Comparison of ENCODE assay signal across 1 cellular context in the genomic region with DNA sequence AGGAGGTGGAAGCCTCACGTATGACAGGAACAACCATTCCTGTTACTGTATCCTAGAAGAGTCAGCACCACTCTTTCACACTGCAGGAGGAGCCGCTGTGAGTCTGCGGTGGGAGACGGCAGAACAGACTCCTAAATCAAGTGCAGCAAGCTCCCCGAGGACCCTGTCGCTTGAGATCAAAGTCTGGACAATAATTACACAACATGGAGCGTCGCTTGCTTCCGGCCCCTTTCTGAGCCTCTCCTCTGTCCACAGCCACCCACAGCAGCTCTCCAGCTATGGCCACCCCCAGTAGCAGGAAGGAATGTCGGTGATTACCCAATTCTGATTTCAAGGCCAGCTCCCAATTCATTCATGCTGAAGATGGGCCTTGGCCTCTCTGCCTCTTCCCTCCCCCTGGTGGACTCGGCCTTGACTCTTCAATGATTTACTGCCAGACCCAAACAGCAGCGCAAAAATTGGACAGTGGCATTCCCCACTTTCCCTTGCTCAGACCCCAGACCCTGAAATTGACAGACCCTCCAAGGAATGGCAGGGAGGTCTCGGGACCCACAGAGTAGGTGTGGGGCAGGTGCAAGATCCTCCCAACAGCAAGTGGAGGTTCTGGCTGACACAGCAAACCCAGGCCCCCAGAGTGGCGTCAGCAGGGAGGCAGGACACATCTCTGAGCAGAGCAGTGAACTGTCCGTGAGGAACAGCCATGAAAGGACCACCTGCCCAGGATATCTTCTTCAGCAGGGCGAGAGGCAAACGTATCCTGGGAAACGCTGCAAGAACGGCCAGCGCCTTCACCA.
TF ChIP-seq lines count a peak whose summit lies in the region.

No MANE protein-coding gene starts in this region.

TF ChIP-seq in GM23338, 12 proteins besides CTCF, POLR2A, EP300 and RAD21 (continued from another document):
- TF ChIP-seq, protein P1, sequence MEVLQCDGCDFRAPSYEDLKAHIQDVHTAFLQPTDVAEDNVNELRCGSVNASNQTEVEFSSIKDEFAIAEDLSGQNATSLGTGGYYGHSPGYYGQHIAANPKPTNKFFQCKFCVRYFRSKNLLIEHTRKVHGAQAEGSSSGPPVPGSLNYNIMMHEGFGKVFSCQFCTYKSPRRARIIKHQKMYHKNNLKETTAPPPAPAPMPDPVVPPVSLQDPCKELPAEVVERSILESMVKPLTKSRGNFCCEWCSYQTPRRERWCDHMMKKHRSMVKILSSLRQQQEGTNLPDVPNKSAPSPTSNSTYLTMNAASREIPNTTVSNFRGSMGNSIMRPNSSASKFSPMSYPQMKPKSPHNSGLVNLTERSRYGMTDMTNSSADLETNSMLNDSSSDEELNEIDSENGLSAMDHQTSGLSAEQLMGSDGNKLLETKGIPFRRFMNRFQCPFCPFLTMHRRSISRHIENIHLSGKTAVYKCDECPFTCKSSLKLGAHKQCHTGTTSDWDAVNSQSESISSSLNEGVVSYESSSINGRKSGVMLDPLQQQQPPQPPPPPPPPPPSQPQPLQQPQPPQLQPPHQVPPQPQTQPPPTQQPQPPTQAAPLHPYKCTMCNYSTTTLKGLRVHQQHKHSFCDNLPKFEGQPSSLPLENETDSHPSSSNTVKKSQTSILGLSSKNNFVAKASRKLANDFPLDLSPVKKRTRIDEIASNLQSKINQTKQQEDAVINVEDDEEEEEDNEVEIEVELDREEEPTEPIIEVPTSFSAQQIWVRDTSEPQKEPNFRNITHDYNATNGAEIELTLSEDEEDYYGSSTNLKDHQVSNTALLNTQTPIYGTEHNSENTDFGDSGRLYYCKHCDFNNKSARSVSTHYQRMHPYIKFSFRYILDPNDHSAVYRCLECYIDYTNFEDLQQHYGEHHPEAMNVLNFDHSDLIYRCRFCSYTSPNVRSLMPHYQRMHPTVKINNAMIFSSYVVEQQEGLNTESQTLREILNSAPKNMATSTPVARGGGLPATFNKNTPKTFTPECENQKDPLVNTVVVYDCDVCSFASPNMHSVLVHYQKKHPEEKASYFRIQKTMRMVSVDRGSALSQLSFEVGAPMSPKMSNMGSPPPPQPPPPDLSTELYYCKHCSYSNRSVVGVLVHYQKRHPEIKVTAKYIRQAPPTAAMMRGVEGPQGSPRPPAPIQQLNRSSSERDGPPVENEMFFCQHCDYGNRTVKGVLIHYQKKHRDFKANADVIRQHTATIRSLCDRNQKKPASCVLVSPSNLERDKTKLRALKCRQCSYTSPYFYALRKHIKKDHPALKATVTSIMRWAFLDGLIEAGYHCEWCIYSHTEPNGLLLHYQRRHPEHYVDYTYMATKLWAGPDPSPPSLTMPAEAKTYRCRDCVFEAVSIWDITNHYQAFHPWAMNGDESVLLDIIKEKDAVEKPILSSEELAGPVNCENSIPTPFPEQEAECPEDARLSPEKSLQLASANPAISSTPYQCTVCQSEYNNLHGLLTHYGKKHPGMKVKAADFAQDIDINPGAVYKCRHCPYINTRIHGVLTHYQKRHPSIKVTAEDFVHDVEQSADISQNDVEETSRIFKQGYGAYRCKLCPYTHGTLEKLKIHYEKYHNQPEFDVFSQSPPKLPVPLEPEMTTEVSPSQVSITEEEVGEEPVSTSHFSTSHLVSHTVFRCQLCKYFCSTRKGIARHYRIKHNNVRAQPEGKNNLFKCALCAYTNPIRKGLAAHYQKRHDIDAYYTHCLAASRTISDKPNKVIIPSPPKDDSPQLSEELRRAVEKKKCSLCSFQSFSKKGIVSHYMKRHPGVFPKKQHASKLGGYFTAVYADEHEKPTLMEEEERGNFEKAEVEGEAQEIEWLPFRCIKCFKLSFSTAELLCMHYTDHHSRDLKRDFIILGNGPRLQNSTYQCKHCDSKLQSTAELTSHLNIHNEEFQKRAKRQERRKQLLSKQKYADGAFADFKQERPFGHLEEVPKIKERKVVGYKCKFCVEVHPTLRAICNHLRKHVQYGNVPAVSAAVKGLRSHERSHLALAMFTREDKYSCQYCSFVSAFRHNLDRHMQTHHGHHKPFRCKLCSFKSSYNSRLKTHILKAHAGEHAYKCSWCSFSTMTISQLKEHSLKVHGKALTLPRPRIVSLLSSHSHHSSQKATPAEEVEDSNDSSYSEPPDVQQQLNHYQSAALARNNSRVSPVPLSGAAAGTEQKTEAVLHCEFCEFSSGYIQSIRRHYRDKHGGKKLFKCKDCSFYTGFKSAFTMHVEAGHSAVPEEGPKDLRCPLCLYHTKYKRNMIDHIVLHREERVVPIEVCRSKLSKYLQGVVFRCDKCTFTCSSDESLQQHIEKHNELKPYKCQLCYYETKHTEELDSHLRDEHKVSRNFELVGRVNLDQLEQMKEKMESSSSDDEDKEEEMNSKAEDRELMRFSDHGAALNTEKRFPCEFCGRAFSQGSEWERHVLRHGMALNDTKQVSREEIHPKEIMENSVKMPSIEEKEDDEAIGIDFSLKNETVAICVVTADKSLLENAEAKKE (CRISPR knock-in tag; IDR thresholded peaks at IDR 0.05), result no peak
- TF ChIP-seq POLR2AphosphoS5 (IDR thresholded peaks at IDR 0.05; ENCODE audit: low read depth), result no peak
- TF ChIP-seq, protein P2, sequence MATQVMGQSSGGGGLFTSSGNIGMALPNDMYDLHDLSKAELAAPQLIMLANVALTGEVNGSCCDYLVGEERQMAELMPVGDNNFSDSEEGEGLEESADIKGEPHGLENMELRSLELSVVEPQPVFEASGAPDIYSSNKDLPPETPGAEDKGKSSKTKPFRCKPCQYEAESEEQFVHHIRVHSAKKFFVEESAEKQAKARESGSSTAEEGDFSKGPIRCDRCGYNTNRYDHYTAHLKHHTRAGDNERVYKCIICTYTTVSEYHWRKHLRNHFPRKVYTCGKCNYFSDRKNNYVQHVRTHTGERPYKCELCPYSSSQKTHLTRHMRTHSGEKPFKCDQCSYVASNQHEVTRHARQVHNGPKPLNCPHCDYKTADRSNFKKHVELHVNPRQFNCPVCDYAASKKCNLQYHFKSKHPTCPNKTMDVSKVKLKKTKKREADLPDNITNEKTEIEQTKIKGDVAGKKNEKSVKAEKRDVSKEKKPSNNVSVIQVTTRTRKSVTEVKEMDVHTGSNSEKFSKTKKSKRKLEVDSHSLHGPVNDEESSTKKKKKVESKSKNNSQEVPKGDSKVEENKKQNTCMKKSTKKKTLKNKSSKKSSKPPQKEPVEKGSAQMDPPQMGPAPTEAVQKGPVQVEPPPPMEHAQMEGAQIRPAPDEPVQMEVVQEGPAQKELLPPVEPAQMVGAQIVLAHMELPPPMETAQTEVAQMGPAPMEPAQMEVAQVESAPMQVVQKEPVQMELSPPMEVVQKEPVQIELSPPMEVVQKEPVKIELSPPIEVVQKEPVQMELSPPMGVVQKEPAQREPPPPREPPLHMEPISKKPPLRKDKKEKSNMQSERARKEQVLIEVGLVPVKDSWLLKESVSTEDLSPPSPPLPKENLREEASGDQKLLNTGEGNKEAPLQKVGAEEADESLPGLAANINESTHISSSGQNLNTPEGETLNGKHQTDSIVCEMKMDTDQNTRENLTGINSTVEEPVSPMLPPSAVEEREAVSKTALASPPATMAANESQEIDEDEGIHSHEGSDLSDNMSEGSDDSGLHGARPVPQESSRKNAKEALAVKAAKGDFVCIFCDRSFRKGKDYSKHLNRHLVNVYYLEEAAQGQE (IDR thresholded peaks at IDR 0.05; ENCODE audit: unreplicated experiment), result no peak
- TF ChIP-seq EZH2phosphoT487 (IDR thresholded peaks at IDR 0.05; ENCODE audit: unreplicated experiment), result no peak
- TF ChIP-seq ETS1 (IDR thresholded peaks at IDR 0.05), result no peak
- no peak for TF ChIP-seq CREB1 (CRISPR knock-in tag; IDR thresholded peaks at IDR 0.05; ENCODE audit: low read depth)
